14 cellular contexts compared by ENCODE assay signal in genomic region chr2:176753752-176754474, GRCh38.
DNase-seq lines count a peak whose midpoint lies in the region; ATAC-seq, FAIRE-seq and TF ChIP-seq lines count a peak whose summit lies in the region.
"Had no signal": no experiment of that assay in that cellular context is flagged by ENCODE, and none has a peak within 500 bp of the region (broad histone marks: within the 10 kb centered on the region; RNA-seq: fewer than 3 reads in every experiment).

No MANE protein-coding gene starts in this region.

- ATAC-seq in stimulated activated effector memory CD8-positive, alpha-beta T cell treated with anti-CD3 and anti-CD28 coated beads, Interleukin-12 subunit alpha, Interleukin-12 subunit beta, amount 100 ng/mL, for 72 hours = peak; percentile 32
- ATAC-seq in GM21528 (IDR thresholded peaks at IDR 0.05; ENCODE audit: low FRiP score, unreplicated experiment) = no peak
- ATAC-seq in HG02981 (IDR thresholded peaks at IDR 0.05; ENCODE audit: unreplicated experiment) = no peak

- peaks cover 4% of the 10 kb centered on the region for H3K36me3 Mint-ChIP-seq in stimulated activated effector memory CD8-positive, alpha-beta T cell treated with anti-CD3 and anti-CD28 coated beads, Interleukin-12 subunit alpha, Interleukin-12 subunit beta, amount 100 ng/mL, for 72 hours

- DNase-seq in GM12891 (ENCODE audit: insufficient read length, low spot score) (no peak), NOMO-1 treated with DMSO at 0.1 percent for 48 hours (lab: John Stamatoyannopoulos, UW; ENCODE audit: unreplicated experiment) (peak; percentile 65), fibroblast of the conjunctiva (ENCODE audit: low read depth) (peak; percentile 1), GM10266 (ENCODE audit: extremely low spot score) (no peak)
- DNase-seq in stimulated activated effector memory CD8-positive, alpha-beta T cell treated with anti-CD3 and anti-CD28 coated beads, Interleukin-12 subunit alpha, Interleukin-12 subunit beta, amount 100 ng/mL, for 72 hours (ENCODE audit: low spot score in 2 of 2) = no peak
- DNase-seq: activated CD4-positive, alpha-beta T cell treated with anti-CD3 and anti-CD28 coated beads for 4 hours; KBM-7; NCI-H1930; NK-92 treated with Interleukin-12 subunit alpha and Interleukin-12 subunit beta, amount 100 ng/mL, for 24 hours; T-helper 1 cell had no signal

- no peak for TF ChIP-seq CTCF in GM10266 (IDR thresholded peaks at IDR 0.05; ENCODE audit: control insufficient read depth, insufficient read depth, low read depth, missing control alignments)

- H3K4me3 Mint-ChIP-seq in stimulated activated effector memory CD8-positive, alpha-beta T cell treated with anti-CD3 and anti-CD28 coated beads, Interleukin-12 subunit alpha, Interleukin-12 subunit beta, amount 100 ng/mL, for 72 hours = no peak overlapping the region

- no peak overlapping the region for H3K27ac Mint-ChIP-seq in stimulated activated effector memory CD8-positive, alpha-beta T cell treated with anti-CD3 and anti-CD28 coated beads, Interleukin-12 subunit alpha, Interleukin-12 subunit beta, amount 100 ng/mL, for 72 hours

- H3K4me1 Mint-ChIP-seq in stimulated activated effector memory CD8-positive, alpha-beta T cell treated with anti-CD3 and anti-CD28 coated beads, Interleukin-12 subunit alpha, Interleukin-12 subunit beta, amount 100 ng/mL, for 72 hours = peaks cover 12% of the 10 kb centered on the region

- no peaks in the 10 kb centered on the region for H3K9me3 Mint-ChIP-seq in stimulated activated effector memory CD8-positive, alpha-beta T cell treated with anti-CD3 and anti-CD28 coated beads, Interleukin-12 subunit alpha, Interleukin-12 subunit beta, amount 100 ng/mL, for 72 hours

- FAIRE-seq in GM12891 (lab: Jason Lieb, UNC) = no peak
- FAIRE-seq: astrocyte, keratinocyte had no signal

- TF ChIP-seq POLR2A in GM12891 (IDR thresholded peaks at IDR 0.05; ENCODE audit: low read depth, low read length) = no peak

TF ChIP-seq in GM12891, 5 proteins besides CTCF, POLR2A, EP300 and RAD21:
- TF ChIP-seq SPI1 (IDR thresholded peaks at IDR 0.05; ENCODE audit: low read depth, low read length) (peak; percentile 55), PAX5 (IDR thresholded peaks at IDR 0.05; ENCODE audit: insufficient read depth, low read length, severe bottlenecking) (no peak)

Comparison
In these comparisons a context has a peak if more than half of its experiments do, and no peak if none do; other contexts are left out.
1. DNase-seq: peak in NOMO-1 treated with DMSO at 0.1 percent for 48 hours (single experiment) and fibroblast of the conjunctiva (single experiment); none in GM12891 (single experiment), stimulated activated effector memory CD8-positive, alpha-beta T cell treated with anti-CD3 and anti-CD28 coated beads, Interleukin-12 subunit alpha, Interleukin-12 subunit beta, amount 100 ng/mL, for 72 hours (0 of 2) and GM10266 (single experiment).